Comparison of ENCODE assay signal across 9 cellular contexts in genomic region chr17:77066165-77066564, GRCh38.
"Had no signal": no experiment of that assay in that cellular context is flagged by ENCODE, and none has a peak within 500 bp of the region (broad histone marks: within the 10 kb centered on the region; RNA-seq: fewer than 3 reads in every experiment).

No MANE protein-coding gene starts in this region.

- H3K4me2 ChIP-seq: hepatocyte had no signal

- DNase-seq: kidney, lower lobe of right lung, tibial artery had no signal

- H3K79me2 ChIP-seq: hepatocyte had no signal

- H3K4me1 ChIP-seq: foreskin keratinocyte, left ventricle myocardium inferior, lower lobe of right lung, pancreas, tibial artery, upper lobe of left lung, vagina had no signal

- H3K27me3 ChIP-seq: hepatocyte, pancreas, upper lobe of left lung, vagina had no signal

- H3K4me3 ChIP-seq: hepatocyte, left ventricle myocardium inferior, lower lobe of right lung, pancreas, tibial artery, upper lobe of left lung, vagina had no signal

- H3K36me3 ChIP-seq: left ventricle myocardium inferior, lower lobe of right lung, pancreas, tibial artery, upper lobe of left lung, vagina had no signal

- H3K9me3 ChIP-seq: left ventricle myocardium inferior, lower lobe of right lung, pancreas, tibial artery, upper lobe of left lung, vagina had no signal

- H3K27ac ChIP-seq: foreskin keratinocyte, hepatocyte, left ventricle myocardium inferior, lower lobe of right lung, pancreas, tibial artery, upper lobe of left lung, vagina had no signal

- H2AFZ ChIP-seq: hepatocyte had no signal
